ENCODE assay signal across 1 cellular context in the genomic region with DNA sequence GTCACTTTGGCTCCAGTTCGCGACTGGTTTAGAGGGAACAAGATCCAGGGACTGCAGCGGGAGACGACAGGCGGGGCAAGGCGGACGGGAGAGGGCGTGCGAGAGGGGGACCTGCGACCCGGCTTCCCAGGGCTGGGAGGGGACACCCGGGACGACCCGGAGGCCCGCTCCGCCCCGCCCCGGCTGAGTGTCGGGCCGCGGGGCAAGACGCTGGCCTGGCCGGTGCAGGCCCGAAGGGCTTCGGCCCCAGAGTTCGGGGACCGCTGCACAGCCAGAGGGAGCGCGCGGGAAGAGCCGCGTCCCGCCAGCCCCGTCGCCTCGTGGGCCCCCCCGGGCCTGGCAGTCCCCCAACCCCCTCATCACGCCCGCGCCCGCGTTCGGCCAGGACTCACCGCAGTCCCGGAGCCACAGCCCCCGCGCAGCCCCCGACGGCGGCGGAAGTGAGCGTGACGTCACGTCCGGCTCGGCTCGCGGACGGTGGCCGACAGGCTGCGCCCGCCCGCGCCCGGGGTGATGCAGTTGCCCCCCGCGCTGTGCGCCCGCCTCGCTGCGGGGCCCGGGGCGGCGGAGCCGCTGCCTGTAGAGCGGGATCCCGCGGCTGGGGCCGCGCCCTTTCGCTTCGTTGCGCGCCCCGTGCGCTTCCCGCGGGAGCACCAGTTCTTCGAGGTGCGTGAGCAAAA.
A peak's percentile ranks its signal among the peaks of the same experiment; 100 is the strongest.
TF ChIP-seq lines count a peak whose summit lies in the region.

A gene with protein sequence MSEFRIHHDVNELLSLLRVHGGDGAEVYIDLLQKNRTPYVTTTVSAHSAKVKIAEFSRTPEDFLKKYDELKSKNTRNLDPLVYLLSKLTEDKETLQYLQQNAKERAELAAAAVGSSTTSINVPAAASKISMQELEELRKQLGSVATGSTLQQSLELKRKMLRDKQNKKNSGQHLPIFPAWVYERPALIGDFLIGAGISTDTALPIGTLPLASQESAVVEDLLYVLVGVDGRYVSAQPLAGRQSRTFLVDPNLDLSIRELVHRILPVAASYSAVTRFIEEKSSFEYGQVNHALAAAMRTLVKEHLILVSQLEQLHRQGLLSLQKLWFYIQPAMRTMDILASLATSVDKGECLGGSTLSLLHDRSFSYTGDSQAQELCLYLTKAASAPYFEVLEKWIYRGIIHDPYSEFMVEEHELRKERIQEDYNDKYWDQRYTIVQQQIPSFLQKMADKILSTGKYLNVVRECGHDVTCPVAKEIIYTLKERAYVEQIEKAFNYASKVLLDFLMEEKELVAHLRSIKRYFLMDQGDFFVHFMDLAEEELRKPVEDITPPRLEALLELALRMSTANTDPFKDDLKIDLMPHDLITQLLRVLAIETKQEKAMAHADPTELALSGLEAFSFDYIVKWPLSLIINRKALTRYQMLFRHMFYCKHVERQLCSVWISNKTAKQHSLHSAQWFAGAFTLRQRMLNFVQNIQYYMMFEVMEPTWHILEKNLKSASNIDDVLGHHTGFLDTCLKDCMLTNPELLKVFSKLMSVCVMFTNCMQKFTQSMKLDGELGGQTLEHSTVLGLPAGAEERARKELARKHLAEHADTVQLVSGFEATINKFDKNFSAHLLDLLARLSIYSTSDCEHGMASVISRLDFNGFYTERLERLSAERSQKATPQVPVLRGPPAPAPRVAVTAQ (minus strand): TSS at position 442 of the 680 bp plus-strand sequence. CDS start 5,931 bp downstream, outside the sequence.
A gene with protein sequence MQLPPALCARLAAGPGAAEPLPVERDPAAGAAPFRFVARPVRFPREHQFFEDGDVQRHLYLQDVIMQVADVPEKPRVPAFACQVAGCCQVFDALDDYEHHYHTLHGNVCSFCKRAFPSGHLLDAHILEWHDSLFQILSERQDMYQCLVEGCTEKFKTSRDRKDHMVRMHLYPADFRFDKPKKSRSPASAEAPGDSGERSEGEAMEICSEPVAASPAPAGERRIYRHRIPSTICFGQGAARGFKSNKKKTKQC (plus strand): TSS at position 484 of the 680 bp plus-strand sequence. CDS start 30 bp downstream, at position 514.

TF ChIP-seq in K562, 482 proteins besides CTCF, POLR2A, EP300 and RAD21 (continues in another document):
- TF ChIP-seq, protein P1, sequence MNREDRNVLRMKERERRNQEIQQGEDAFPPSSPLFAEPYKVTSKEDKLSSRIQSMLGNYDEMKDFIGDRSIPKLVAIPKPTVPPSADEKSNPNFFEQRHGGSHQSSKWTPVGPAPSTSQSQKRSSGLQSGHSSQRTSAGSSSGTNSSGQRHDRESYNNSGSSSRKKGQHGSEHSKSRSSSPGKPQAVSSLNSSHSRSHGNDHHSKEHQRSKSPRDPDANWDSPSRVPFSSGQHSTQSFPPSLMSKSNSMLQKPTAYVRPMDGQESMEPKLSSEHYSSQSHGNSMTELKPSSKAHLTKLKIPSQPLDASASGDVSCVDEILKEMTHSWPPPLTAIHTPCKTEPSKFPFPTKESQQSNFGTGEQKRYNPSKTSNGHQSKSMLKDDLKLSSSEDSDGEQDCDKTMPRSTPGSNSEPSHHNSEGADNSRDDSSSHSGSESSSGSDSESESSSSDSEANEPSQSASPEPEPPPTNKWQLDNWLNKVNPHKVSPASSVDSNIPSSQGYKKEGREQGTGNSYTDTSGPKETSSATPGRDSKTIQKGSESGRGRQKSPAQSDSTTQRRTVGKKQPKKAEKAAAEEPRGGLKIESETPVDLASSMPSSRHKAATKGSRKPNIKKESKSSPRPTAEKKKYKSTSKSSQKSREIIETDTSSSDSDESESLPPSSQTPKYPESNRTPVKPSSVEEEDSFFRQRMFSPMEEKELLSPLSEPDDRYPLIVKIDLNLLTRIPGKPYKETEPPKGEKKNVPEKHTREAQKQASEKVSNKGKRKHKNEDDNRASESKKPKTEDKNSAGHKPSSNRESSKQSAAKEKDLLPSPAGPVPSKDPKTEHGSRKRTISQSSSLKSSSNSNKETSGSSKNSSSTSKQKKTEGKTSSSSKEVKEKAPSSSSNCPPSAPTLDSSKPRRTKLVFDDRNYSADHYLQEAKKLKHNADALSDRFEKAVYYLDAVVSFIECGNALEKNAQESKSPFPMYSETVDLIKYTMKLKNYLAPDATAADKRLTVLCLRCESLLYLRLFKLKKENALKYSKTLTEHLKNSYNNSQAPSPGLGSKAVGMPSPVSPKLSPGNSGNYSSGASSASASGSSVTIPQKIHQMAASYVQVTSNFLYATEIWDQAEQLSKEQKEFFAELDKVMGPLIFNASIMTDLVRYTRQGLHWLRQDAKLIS (CRISPR knock-in tag; IDR thresholded peaks at IDR 0.05), result peak; percentile 43; the same call in 1 of the 2 replicates
- no peak for TF ChIP-seq NFRKB (IDR thresholded peaks at IDR 0.05; ENCODE audit: low read depth)
- TF ChIP-seq NRF1 (conservative IDR thresholded peaks at IDR 0.05 in 1 of 2, IDR thresholded peaks at IDR 0.05 in 1 of 2), result peak; percentile 76 to 79; a peak in 2 of 4 replicates
- TF ChIP-seq OTX1 (CRISPR knock-in tag; IDR thresholded peaks at IDR 0.05), result no peak
- TF ChIP-seq, protein P2, sequence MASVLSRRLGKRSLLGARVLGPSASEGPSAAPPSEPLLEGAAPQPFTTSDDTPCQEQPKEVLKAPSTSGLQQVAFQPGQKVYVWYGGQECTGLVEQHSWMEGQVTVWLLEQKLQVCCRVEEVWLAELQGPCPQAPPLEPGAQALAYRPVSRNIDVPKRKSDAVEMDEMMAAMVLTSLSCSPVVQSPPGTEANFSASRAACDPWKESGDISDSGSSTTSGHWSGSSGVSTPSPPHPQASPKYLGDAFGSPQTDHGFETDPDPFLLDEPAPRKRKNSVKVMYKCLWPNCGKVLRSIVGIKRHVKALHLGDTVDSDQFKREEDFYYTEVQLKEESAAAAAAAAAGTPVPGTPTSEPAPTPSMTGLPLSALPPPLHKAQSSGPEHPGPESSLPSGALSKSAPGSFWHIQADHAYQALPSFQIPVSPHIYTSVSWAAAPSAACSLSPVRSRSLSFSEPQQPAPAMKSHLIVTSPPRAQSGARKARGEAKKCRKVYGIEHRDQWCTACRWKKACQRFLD (CRISPR knock-in tag; IDR thresholded peaks at IDR 0.05), result no peak
- TF ChIP-seq ARID1B (IDR thresholded peaks at IDR 0.05), result no peak
- TF ChIP-seq ZNF75A (CRISPR knock-in tag; IDR thresholded peaks at IDR 0.05), result no peak
- no peak for TF ChIP-seq JUNB (CRISPR knock-in tag; conservative IDR thresholded peaks at IDR 0.05)
- TF ChIP-seq, protein P3, sequence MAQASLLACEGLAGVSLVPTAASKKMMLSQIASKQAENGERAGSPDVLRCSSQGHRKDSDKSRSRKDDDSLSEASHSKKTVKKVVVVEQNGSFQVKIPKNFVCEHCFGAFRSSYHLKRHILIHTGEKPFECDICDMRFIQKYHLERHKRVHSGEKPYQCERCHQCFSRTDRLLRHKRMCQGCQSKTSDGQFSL (CRISPR knock-in tag; IDR thresholded peaks at IDR 0.05), result no peak
- TF ChIP-seq, protein P3 (tag; IDR thresholded peaks at IDR 0.05), result no peak
- TF ChIP-seq BRD4 (IDR thresholded peaks at IDR 0.05), result no peak
- no peak for TF ChIP-seq RCOR1 (IDR thresholded peaks at IDR 0.05; ENCODE audit: borderline replicate concordance in 1 of 2, low read depth in 2 of 2, low read length in 2 of 2)
- TF ChIP-seq DNMT1 (IDR thresholded peaks at IDR 0.05), result no peak
- no peak for TF ChIP-seq ZNF436 (CRISPR knock-in tag; IDR thresholded peaks at IDR 0.05)
- no peak for TF ChIP-seq EHMT2 (IDR thresholded peaks at IDR 0.05)
- TF ChIP-seq, protein P4, sequence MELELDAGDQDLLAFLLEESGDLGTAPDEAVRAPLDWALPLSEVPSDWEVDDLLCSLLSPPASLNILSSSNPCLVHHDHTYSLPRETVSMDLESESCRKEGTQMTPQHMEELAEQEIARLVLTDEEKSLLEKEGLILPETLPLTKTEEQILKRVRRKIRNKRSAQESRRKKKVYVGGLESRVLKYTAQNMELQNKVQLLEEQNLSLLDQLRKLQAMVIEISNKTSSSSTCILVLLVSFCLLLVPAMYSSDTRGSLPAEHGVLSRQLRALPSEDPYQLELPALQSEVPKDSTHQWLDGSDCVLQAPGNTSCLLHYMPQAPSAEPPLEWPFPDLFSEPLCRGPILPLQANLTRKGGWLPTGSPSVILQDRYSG (tag; conservative IDR thresholded peaks at IDR 0.05; ENCODE audit: low read depth), result no peak
- no peak for TF ChIP-seq SAFB (IDR thresholded peaks at IDR 0.05; ENCODE audit: borderline replicate concordance, low read depth, low read length)
- TF ChIP-seq, protein P5, sequence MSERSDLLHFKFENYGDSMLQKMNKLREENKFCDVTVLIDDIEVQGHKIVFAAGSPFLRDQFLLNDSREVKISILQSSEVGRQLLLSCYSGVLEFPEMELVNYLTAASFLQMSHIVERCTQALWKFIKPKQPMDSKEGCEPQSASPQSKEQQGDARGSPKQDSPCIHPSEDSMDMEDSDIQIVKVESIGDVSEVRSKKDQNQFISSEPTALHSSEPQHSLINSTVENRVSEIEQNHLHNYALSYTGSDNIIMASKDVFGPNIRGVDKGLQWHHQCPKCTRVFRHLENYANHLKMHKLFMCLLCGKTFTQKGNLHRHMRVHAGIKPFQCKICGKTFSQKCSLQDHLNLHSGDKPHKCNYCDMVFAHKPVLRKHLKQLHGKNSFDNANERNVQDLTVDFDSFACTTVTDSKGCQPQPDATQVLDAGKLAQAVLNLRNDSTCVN (CRISPR knock-in tag; IDR thresholded peaks at IDR 0.05), result no peak
- TF ChIP-seq, protein P6, sequence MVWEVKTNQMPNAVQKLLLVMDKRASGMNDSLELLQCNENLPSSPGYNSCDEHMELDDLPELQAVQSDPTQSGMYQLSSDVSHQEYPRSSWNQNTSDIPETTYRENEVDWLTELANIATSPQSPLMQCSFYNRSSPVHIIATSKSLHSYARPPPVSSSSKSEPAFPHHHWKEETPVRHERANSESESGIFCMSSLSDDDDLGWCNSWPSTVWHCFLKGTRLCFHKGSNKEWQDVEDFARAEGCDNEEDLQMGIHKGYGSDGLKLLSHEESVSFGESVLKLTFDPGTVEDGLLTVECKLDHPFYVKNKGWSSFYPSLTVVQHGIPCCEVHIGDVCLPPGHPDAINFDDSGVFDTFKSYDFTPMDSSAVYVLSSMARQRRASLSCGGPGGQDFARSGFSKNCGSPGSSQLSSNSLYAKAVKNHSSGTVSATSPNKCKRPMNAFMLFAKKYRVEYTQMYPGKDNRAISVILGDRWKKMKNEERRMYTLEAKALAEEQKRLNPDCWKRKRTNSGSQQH (CRISPR knock-in tag; IDR thresholded peaks at IDR 0.05), result no peak
- TF ChIP-seq, protein P7, sequence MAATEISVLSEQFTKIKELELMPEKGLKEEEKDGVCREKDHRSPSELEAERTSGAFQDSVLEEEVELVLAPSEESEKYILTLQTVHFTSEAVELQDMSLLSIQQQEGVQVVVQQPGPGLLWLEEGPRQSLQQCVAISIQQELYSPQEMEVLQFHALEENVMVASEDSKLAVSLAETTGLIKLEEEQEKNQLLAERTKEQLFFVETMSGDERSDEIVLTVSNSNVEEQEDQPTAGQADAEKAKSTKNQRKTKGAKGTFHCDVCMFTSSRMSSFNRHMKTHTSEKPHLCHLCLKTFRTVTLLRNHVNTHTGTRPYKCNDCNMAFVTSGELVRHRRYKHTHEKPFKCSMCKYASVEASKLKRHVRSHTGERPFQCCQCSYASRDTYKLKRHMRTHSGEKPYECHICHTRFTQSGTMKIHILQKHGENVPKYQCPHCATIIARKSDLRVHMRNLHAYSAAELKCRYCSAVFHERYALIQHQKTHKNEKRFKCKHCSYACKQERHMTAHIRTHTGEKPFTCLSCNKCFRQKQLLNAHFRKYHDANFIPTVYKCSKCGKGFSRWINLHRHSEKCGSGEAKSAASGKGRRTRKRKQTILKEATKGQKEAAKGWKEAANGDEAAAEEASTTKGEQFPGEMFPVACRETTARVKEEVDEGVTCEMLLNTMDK (IDR thresholded peaks at IDR 0.05; ENCODE audit: borderline replicate concordance, insufficient read depth, low read depth, low read length, poor library complexity, severe bottlenecking), result no peak
- TF ChIP-seq CHD4 (IDR thresholded peaks at IDR 0.05; ENCODE audit: insufficient read depth, insufficient replicate concordance, low read depth, low read length, poor library complexity, severe bottlenecking), result no peak
- TF ChIP-seq NCOA4 (IDR thresholded peaks at IDR 0.05; ENCODE audit: partially characterized antibody), result no peak
- no peak for TF ChIP-seq ZNF282 (CRISPR knock-in tag; IDR thresholded peaks at IDR 0.05)
- no peak for TF ChIP-seq ZNF79 (CRISPR knock-in tag; IDR thresholded peaks at IDR 0.05; ENCODE audit: low read depth)
- TF ChIP-seq NR2F6 (CRISPR knock-in tag; IDR thresholded peaks at IDR 0.05), result no peak
- no peak for TF ChIP-seq KLF10 (CRISPR knock-in tag; IDR thresholded peaks at IDR 0.05)
- TF ChIP-seq, protein P8, sequence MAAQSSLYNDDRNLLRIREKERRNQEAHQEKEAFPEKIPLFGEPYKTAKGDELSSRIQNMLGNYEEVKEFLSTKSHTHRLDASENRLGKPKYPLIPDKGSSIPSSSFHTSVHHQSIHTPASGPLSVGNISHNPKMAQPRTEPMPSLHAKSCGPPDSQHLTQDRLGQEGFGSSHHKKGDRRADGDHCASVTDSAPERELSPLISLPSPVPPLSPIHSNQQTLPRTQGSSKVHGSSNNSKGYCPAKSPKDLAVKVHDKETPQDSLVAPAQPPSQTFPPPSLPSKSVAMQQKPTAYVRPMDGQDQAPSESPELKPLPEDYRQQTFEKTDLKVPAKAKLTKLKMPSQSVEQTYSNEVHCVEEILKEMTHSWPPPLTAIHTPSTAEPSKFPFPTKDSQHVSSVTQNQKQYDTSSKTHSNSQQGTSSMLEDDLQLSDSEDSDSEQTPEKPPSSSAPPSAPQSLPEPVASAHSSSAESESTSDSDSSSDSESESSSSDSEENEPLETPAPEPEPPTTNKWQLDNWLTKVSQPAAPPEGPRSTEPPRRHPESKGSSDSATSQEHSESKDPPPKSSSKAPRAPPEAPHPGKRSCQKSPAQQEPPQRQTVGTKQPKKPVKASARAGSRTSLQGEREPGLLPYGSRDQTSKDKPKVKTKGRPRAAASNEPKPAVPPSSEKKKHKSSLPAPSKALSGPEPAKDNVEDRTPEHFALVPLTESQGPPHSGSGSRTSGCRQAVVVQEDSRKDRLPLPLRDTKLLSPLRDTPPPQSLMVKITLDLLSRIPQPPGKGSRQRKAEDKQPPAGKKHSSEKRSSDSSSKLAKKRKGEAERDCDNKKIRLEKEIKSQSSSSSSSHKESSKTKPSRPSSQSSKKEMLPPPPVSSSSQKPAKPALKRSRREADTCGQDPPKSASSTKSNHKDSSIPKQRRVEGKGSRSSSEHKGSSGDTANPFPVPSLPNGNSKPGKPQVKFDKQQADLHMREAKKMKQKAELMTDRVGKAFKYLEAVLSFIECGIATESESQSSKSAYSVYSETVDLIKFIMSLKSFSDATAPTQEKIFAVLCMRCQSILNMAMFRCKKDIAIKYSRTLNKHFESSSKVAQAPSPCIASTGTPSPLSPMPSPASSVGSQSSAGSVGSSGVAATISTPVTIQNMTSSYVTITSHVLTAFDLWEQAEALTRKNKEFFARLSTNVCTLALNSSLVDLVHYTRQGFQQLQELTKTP (IDR thresholded peaks at IDR 0.05; ENCODE audit: low read depth in 1 of 2, partially characterized antibody in 2 of 2), result no peak
- TF ChIP-seq, protein P9, sequence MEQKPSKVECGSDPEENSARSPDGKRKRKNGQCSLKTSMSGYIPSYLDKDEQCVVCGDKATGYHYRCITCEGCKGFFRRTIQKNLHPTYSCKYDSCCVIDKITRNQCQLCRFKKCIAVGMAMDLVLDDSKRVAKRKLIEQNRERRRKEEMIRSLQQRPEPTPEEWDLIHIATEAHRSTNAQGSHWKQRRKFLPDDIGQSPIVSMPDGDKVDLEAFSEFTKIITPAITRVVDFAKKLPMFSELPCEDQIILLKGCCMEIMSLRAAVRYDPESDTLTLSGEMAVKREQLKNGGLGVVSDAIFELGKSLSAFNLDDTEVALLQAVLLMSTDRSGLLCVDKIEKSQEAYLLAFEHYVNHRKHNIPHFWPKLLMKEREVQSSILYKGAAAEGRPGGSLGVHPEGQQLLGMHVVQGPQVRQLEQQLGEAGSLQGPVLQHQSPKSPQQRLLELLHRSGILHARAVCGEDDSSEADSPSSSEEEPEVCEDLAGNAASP (IDR thresholded peaks at IDR 0.05), result no peak
- TF ChIP-seq FOXM1 (IDR thresholded peaks at IDR 0.05; ENCODE audit: low read depth), result no peak
- no peak for TF ChIP-seq FOXM1 (CRISPR knock-in tag; IDR thresholded peaks at IDR 0.05; ENCODE audit: low read depth)
- TF ChIP-seq CBX8 (IDR thresholded peaks at IDR 0.05; ENCODE audit: borderline replicate concordance, extremely low read depth, low read depth, low read length, poor library complexity, severe bottlenecking), result no peak
